Comparison of ENCODE assay signal across 8 cellular contexts in genomic region chr12:56040963-56041578, GRCh38. TPM values are rescaled to one million over a fixed set of nuclear protein-coding genes. Genes with fewer than 3 reads are reported as not detected.
DNase-seq lines count a peak whose midpoint lies in the region; ATAC-seq and TF ChIP-seq lines count a peak whose summit lies in the region.

No MANE protein-coding gene starts in this region.

- peaks cover 24% of the 10 kb centered on the region for H3K4me1 Mint-ChIP-seq in type B pancreatic cell (ENCODE audit: unreplicated experiment)

- H3K9ac ChIP-seq in BLaER1, result peak overlapping the region; percentile 69
- peak overlapping the region; percentile 85 for H3K9ac ChIP-seq in adipocyte (ENCODE audit: low read length)
- peak overlapping the region; percentile 28 to 75 for H3K9ac ChIP-seq in liver (ENCODE audit: low read depth in 1 of 2, low read length in 2 of 2)

- no peaks in the 10 kb centered on the region for H3K9me3 Mint-ChIP-seq in type B pancreatic cell

- WGBS in liver, result 36% methylated on average over 14 of the region's 14 CpGs

- H3K4me1 ChIP-seq in BLaER1 (peaks cover 22% of the 10 kb centered on the region), adipocyte (ENCODE audit: control insufficient read depth, insufficient read depth, low read length) (peaks cover 37% of the 10 kb centered on the region), liver (ENCODE audit: control insufficient read depth in 4 of 4, insufficient read depth in 4 of 4, low read length in 3 of 4) (peaks cover 2 to 41% (median 29%) of the 10 kb centered on the region in 4 donors)

- no peaks in the 10 kb centered on the region for H3K27me3 Mint-ChIP-seq in type B pancreatic cell

- no peak for TF ChIP-seq RAD21 in liver (IDR thresholded peaks at IDR 0.05)

- peak overlapping the region; percentile 82 for H3K4me2 ChIP-seq in BLaER1

- DNase-seq in adipocyte (ENCODE audit: low read depth) (no peak), type B pancreatic cell (ENCODE audit: extremely low spot score, unreplicated experiment) (no peak), GM20000 (ENCODE audit: low spot score) (no peak), NCI-H226 (no peak)
- no peak for DNase-seq in central memory CD4-positive, alpha-beta T cell

- peak overlapping the region; percentile 98 for H3K4me3 Mint-ChIP-seq in type B pancreatic cell

- H3K27ac Mint-ChIP-seq in type B pancreatic cell, result peak overlapping the region; percentile 96

- H3K27me3 ChIP-seq in BLaER1, result no peaks in the 10 kb centered on the region
- no peaks in the 10 kb centered on the region for H3K27me3 ChIP-seq in adipocyte (replicated peaks; ENCODE audit: control insufficient read depth, insufficient read depth, low read length)
- H3K27me3 ChIP-seq in liver (ENCODE audit: control insufficient read depth in 4 of 4, insufficient read depth in 4 of 4, low read length in 3 of 4), result no peaks in the 10 kb centered on the region

- H3K36me3 Mint-ChIP-seq in type B pancreatic cell, result peaks cover 18% of the 10 kb centered on the region

- H3K9me3 ChIP-seq in BLaER1 (no peaks in the 10 kb centered on the region), adipocyte (ENCODE audit: control insufficient read depth, low read length) (no peaks in the 10 kb centered on the region), liver (ENCODE audit: control insufficient read depth in 4 of 4, low read length in 3 of 4) (no peaks in the 10 kb centered on the region)

- H3K27ac ChIP-seq in BLaER1 (peak overlapping the region; percentile 68), liver (ENCODE audit: low read depth in 1 of 2, low read length in 2 of 2) (peak overlapping the region; percentile 11 to 100)

- H3K36me3 ChIP-seq in BLaER1 (peaks cover 56% of the 10 kb centered on the region), adipocyte (ENCODE audit: control insufficient read depth, insufficient read depth, low read length, severe bottlenecking) (peaks cover 32% of the 10 kb centered on the region), liver (ENCODE audit: control insufficient read depth in 4 of 4, insufficient read depth in 3 of 4, low read depth in 1 of 4, low read length in 3 of 4) (peaks cover 4 to 24% (median 16%) of the 10 kb centered on the region in 4 donors)

- ATAC-seq in HG02870 (IDR thresholded peaks at IDR 0.05; ENCODE audit: unreplicated experiment), result peak; percentile 2

- H4K20me1 ChIP-seq in BLaER1, result peaks cover 32% of the 10 kb centered on the region

- H3K4me3 ChIP-seq in BLaER1, result peak overlapping the region; percentile 58
- peak overlapping the region; percentile 78 for H3K4me3 ChIP-seq in adipocyte (ENCODE audit: low read length)
- H3K4me3 ChIP-seq in liver (ENCODE audit: low read depth in 1 of 3, low read length in 3 of 3), result peak overlapping the region; percentile 36 to 99 (median 80)

- TF ChIP-seq CTCF in liver (IDR thresholded peaks at IDR 0.05; ENCODE audit: low read depth, low read length, missing input control), result no peak
- TF ChIP-seq CTCF in type B pancreatic cell (conservative IDR thresholded peaks at IDR 0.05), result no peak
- no peak for TF ChIP-seq CTCF in GM20000 (IDR thresholded peaks at IDR 0.05; ENCODE audit: extremely low read depth, missing control alignments)

TF ChIP-seq in liver, 16 proteins besides CTCF, POLR2A, EP300 and RAD21:
- TF ChIP-seq MAX (IDR thresholded peaks at IDR 0.05), result no peak
- TF ChIP-seq, protein P1, sequence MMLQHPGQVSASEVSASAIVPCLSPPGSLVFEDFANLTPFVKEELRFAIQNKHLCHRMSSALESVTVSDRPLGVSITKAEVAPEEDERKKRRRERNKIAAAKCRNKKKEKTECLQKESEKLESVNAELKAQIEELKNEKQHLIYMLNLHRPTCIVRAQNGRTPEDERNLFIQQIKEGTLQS (IDR thresholded peaks at IDR 0.05), result peak; percentile 5
- peak in 1 of 2 donors; percentile 11 for TF ChIP-seq HNF4A (conservative IDR thresholded peaks at IDR 0.05)
- TF ChIP-seq NR2F2 (IDR thresholded peaks at IDR 0.05), result no peak
TF ChIP-seq in liver: peak in this region for 2.

RNA-seq across cellular contexts. Expression of gene RPS26, which starts 0.6 kb away (rescaled TPM):
- total RNA-seq in liver, result 100 to 1,000 TPM in 1 of 2 donors, 10 to 100 TPM in 1; 62.2 to 187 TPM
- 100 to 1,000 TPM; 250 to 402 TPM for polyA plus RNA-seq in liver
- total RNA-seq in type B pancreatic cell (ENCODE audit: low replicate concordance), result 20.2 and 38.7 TPM in 2 replicates

RNA-seq across cellular contexts. Expression of gene IKZF4, which starts 20.2 kb away (rescaled TPM):
- 1 to 10 TPM in 1 of 2 donors, under 1 TPM in 1; 0.47 to 1.9 TPM for total RNA-seq in liver
- polyA plus RNA-seq in liver, result under 1 TPM; 0.69 to 0.80 TPM
- 6.1 and 21.0 TPM in 2 replicates for total RNA-seq in type B pancreatic cell (ENCODE audit: low replicate concordance)

RNA-seq across cellular contexts. Expression of gene ERBB3, which starts 38.9 kb away (rescaled TPM):
- 100 to 1,000 TPM in 1 of 2 donors, 10 to 100 TPM in 1; 69.0 to 141 TPM for total RNA-seq in liver
- 10 to 100 TPM; 32.4 to 34.2 TPM for polyA plus RNA-seq in liver
- 76.5 and 176 TPM in 2 replicates for total RNA-seq in type B pancreatic cell (ENCODE audit: low replicate concordance)

RNA-seq across cellular contexts. Expression of gene SUOX, which starts 44.0 kb away (rescaled TPM):
- total RNA-seq in liver (10 to 100 TPM; 17.3 to 39.3 TPM), type B pancreatic cell (ENCODE audit: low replicate concordance) (28.4 and 34.6 TPM in 2 replicates)
- polyA plus RNA-seq in liver, result 10 to 100 TPM; 33.0 to 33.1 TPM
